In genomic region chr11:68710445-68710844, GRCh38 we compare ENCODE assay signal across 31 cellular contexts. TPM values are rescaled to one million over a fixed set of nuclear protein-coding genes. Genes with fewer than 3 reads are reported as not detected.
"Had no signal": no experiment of that assay in that cellular context is flagged by ENCODE, and none has a peak within 500 bp of the region (broad histone marks: within the 10 kb centered on the region; RNA-seq: fewer than 3 reads in every experiment).

No MANE protein-coding gene starts in this region.

- H3K27me3 Mint-ChIP-seq: activated CD4-positive, alpha-beta memory T cell treated with anti-CD3 and anti-CD28 coated beads, Interleukin-2, amount 10 ng/mL, durations not matched to agents 7 days and 5 days; activated CD4-positive, alpha-beta T cell treated with anti-CD3 and anti-CD28 coated beads for 36 hours; activated CD4-positive, alpha-beta T cell treated with anti-CD3 and anti-CD28 coated beads, Interleukin-2, amount 10 ng/mL, durations not matched to agents 7 days and 5 days; activated naive CD8-positive, alpha-beta T cell; activated T-cell treated with anti-CD3 and anti-CD28 coated beads, Interleukin-2, amount 50 U/mL, for 24 hours; effector memory CD8-positive, alpha-beta T cell; T-helper 17 cell had no signal

- H3K9me3 ChIP-seq: esophagus muscularis mucosa, gastrocnemius medialis had no signal

- H3K27ac ChIP-seq: esophagus muscularis mucosa, foreskin keratinocyte, gastrocnemius medialis, WERI-Rb-1 had no signal

- H3K36me3 ChIP-seq: esophagus muscularis mucosa, gastrocnemius medialis, WERI-Rb-1 had no signal

- H3K4me1 ChIP-seq: esophagus muscularis mucosa, foreskin keratinocyte, gastrocnemius medialis had no signal

- H3K4me3 Mint-ChIP-seq: activated CD4-positive, alpha-beta memory T cell treated with anti-CD3 and anti-CD28 coated beads, Interleukin-2, amount 10 ng/mL, durations not matched to agents 7 days and 5 days; activated CD4-positive, alpha-beta T cell treated with anti-CD3 and anti-CD28 coated beads for 36 hours; activated CD4-positive, alpha-beta T cell treated with anti-CD3 and anti-CD28 coated beads, Interleukin-2, amount 10 ng/mL, durations not matched to agents 7 days and 5 days; activated naive CD8-positive, alpha-beta T cell; activated T-cell treated with anti-CD3 and anti-CD28 coated beads, Interleukin-2, amount 50 U/mL, for 24 hours; activated T-cell treated with anti-CD3 and anti-CD28 coated beads, Interleukin-2, amount 50 U/mL, for 72 hours; effector memory CD8-positive, alpha-beta T cell; T-helper 17 cell; T-helper 2 cell treated with Interferon-gamma antibody and Interleukin-4, amounts not matched to agents 5 μg/mL and 100 μg/mL, for 36 hours had no signal

- H3K9me3 Mint-ChIP-seq: activated CD4-positive, alpha-beta memory T cell treated with anti-CD3 and anti-CD28 coated beads, Interleukin-2, amount 10 ng/mL, durations not matched to agents 7 days and 5 days; activated CD4-positive, alpha-beta T cell treated with anti-CD3 and anti-CD28 coated beads, Interleukin-2, amount 10 ng/mL, durations not matched to agents 7 days and 5 days; activated T-cell treated with anti-CD3 and anti-CD28 coated beads, Interleukin-2, amount 50 U/mL, for 24 hours; activated T-cell treated with anti-CD3 and anti-CD28 coated beads, Interleukin-2, amount 50 U/mL, for 72 hours; effector memory CD8-positive, alpha-beta T cell; T-helper 2 cell treated with Interferon-gamma antibody and Interleukin-4, amounts not matched to agents 5 μg/mL and 100 μg/mL, for 36 hours had no signal

- ATAC-seq: activated CD4-positive, alpha-beta T cell treated with anti-CD3 and anti-CD28 coated beads for 36 hours; activated T-cell treated with anti-CD3 and anti-CD28 coated beads, Interleukin-2, amount 50 U/mL, for 72 hours; effector memory CD8-positive, alpha-beta T cell; foreskin keratinocyte; gastrocnemius medialis; T-helper 17 cell had no signal

- H3K4me3 ChIP-seq: esophagus muscularis mucosa, gastrocnemius medialis had no signal

- H3K27ac Mint-ChIP-seq: activated CD4-positive, alpha-beta memory T cell treated with anti-CD3 and anti-CD28 coated beads, Interleukin-2, amount 10 ng/mL, durations not matched to agents 7 days and 5 days; activated CD4-positive, alpha-beta T cell treated with anti-CD3 and anti-CD28 coated beads for 36 hours; activated CD4-positive, alpha-beta T cell treated with anti-CD3 and anti-CD28 coated beads, Interleukin-2, amount 10 ng/mL, durations not matched to agents 7 days and 5 days; activated naive CD8-positive, alpha-beta T cell; activated T-cell treated with anti-CD3 and anti-CD28 coated beads, Interleukin-2, amount 50 U/mL, for 24 hours; activated T-cell treated with anti-CD3 and anti-CD28 coated beads, Interleukin-2, amount 50 U/mL, for 72 hours; effector memory CD8-positive, alpha-beta T cell; T-helper 17 cell; T-helper 2 cell treated with Interferon-gamma antibody and Interleukin-4, amounts not matched to agents 5 μg/mL and 100 μg/mL, for 36 hours had no signal

- DNase-seq: activated CD4-positive, alpha-beta memory T cell treated with anti-CD3 and anti-CD28 coated beads, Interleukin-2, amount 10 ng/mL, durations not matched to agents 7 days and 5 days; activated CD4-positive, alpha-beta T cell treated with anti-CD3 and anti-CD28 coated beads for 36 hours; activated CD4-positive, alpha-beta T cell treated with anti-CD3 and anti-CD28 coated beads, Interleukin-2, amount 10 ng/mL, durations not matched to agents 7 days and 5 days; activated CD4-positive, alpha-beta T cell treated with anti-CD3 and anti-CD28 coated beads, Interleukin-2, amount 50 U/mL, for 4 hours; activated CD4-positive, CD25-positive, alpha-beta regulatory T cell; activated CD4-positive, CD25-positive, alpha-beta regulatory T cell treated with anti-CD3 and anti-CD28 coated beads, Interleukin-2, amount 50 U/mL, for 72 hours; activated CD8-positive, alpha-beta memory T cell treated with anti-CD3 and anti-CD28 coated beads, Interleukin-2, amount 50 U/mL, for 48 hours; activated gamma-delta T cell; activated naive CD4-positive, alpha-beta T cell treated with anti-CD3 and anti-CD28 coated beads, Interleukin-2, amount 50 U/mL, for 16 hours; activated naive CD4-positive, alpha-beta T cell treated with Interleukin-2 at 50 U/mL for 16 hours; activated T-cell treated with anti-CD3 and anti-CD28 coated beads for 4 hours; activated T-cell treated with anti-CD3 and anti-CD28 coated beads, Interleukin-2, amount 50 U/mL, for 24 hours; activated T-cell treated with anti-CD3 and anti-CD28 coated beads, Interleukin-2, amount 50 U/mL, for 72 hours; amniotic stem cell; anterior cingulate cortex; caudate nucleus; cortex of kidney; dermis blood vessel endothelial cell; effector CD4-positive, alpha-beta T cell; effector memory CD8-positive, alpha-beta T cell; erythroblast; foreskin keratinocyte; gastrocnemius medialis; glutamatergic neuron; T-helper 1 cell; T-helper 17 cell; T1000; WERI-Rb-1 had no signal

- H3K4me1 Mint-ChIP-seq: activated CD4-positive, alpha-beta memory T cell treated with anti-CD3 and anti-CD28 coated beads, Interleukin-2, amount 10 ng/mL, durations not matched to agents 7 days and 5 days; activated CD4-positive, alpha-beta T cell treated with anti-CD3 and anti-CD28 coated beads for 36 hours; activated CD4-positive, alpha-beta T cell treated with anti-CD3 and anti-CD28 coated beads, Interleukin-2, amount 10 ng/mL, durations not matched to agents 7 days and 5 days; T-helper 17 cell had no signal

RNA-seq across cellular contexts. Expression of gene GAL, which starts 26.1 kb away (rescaled TPM):
- total RNA-seq: activated CD4-positive, alpha-beta memory T cell treated with anti-CD3 and anti-CD28 coated beads, Interleukin-2, amount 10 ng/mL, durations not matched to agents 7 days and 5 days; activated CD4-positive, alpha-beta T cell treated with anti-CD3 and anti-CD28 coated beads, Interleukin-2, amount 10 ng/mL, durations not matched to agents 7 days and 5 days; gastrocnemius medialis; T-helper 17 cell had no signal
